Comparison of ENCODE assay signal across 9 cellular contexts in genomic region chr18:25230658-25231326, GRCh38.
DNase-seq lines count a peak whose midpoint lies in the region; ATAC-seq and TF ChIP-seq lines count a peak whose summit lies in the region.
"Had no signal": no experiment of that assay in that cellular context is flagged by ENCODE, and none has a peak within 500 bp of the region (broad histone marks: within the 10 kb centered on the region; RNA-seq: fewer than 3 reads in every experiment).

No MANE protein-coding gene starts in this region.

- H3K9ac ChIP-seq in SK-N-SH = no peak overlapping the region
- H3K9ac ChIP-seq in mesendoderm (ENCODE audit: low read length) = no peak overlapping the region

- H4K8ac ChIP-seq in mesendoderm (ENCODE audit: low read depth, low read length) = no peak overlapping the region

- H3K4me1 ChIP-seq in SK-N-SH (ENCODE audit: control insufficient read depth in 1 of 2, insufficient read depth in 2 of 2, low read depth in 1 of 2, low read length in 1 of 2) (peaks cover 0 to 13% of the 10 kb centered on the region in 2 experiments; a peak in 2 of 4 replicates), mesendoderm (ENCODE audit: control insufficient read depth, low read depth, low read length) (peaks cover 12% of the 10 kb centered on the region)
- H3K4me1 ChIP-seq: A549 had no signal

- no peak overlapping the region for H2BK15ac ChIP-seq in mesendoderm (replicated peaks; ENCODE audit: low read depth)

- TF ChIP-seq CTCF in SK-N-SH (IDR thresholded peaks at IDR 0.05) (no peak), coronary artery (IDR thresholded peaks at IDR 0.05) (no peak)

- peaks cover 4% of the 10 kb centered on the region for H3F3A ChIP-seq in SK-N-SH (replicated peaks; ENCODE audit: insufficient read depth)

- no peak overlapping the region for H3K27ac ChIP-seq in SK-N-SH (ENCODE audit: low read depth in 2 of 2, low read length in 1 of 2)
- peak overlapping the region in 1 of 2 donors; percentile 75 for H3K27ac ChIP-seq in coronary artery
- no peak overlapping the region for H3K27ac ChIP-seq in mesendoderm (ENCODE audit: low read depth, low read length)
- H3K27ac ChIP-seq: A549 had no signal

- no peak overlapping the region for H2AK5ac ChIP-seq in mesendoderm (ENCODE audit: low read length)

- peak overlapping the region; percentile 26 for H2BK5ac ChIP-seq in mesendoderm (ENCODE audit: low read length)

- H3K79me1 ChIP-seq in mesendoderm (ENCODE audit: low read length) = no peaks in the 10 kb centered on the region

- peak overlapping the region; percentile 1 for H3K18ac ChIP-seq in mesendoderm (ENCODE audit: low read length)

- H3K36me3 Mint-ChIP-seq in T-helper 17 cell (ENCODE audit: low read depth) = no peaks in the 10 kb centered on the region

- H3K27me3 ChIP-seq in SK-N-SH (ENCODE audit: insufficient read depth) (no peaks in the 10 kb centered on the region), mesendoderm (ENCODE audit: insufficient read depth, low read length, poor library complexity) (no peaks in the 10 kb centered on the region)

- ATAC-seq in SK-N-SH treated with all-trans-retinoic acid at 6 μM for 48 hours = no peak; the same call in none of the 3 replicates
- ATAC-seq in HG03159 (IDR thresholded peaks at IDR 0.05; ENCODE audit: unreplicated experiment) = no peak
- ATAC-seq in T-helper 17 cell = no peak
- ATAC-seq: A549 had no signal

- H2BK120ac ChIP-seq in mesendoderm (ENCODE audit: low read depth, low read length) = no peak overlapping the region

- no peaks in the 10 kb centered on the region for H3K4me1 Mint-ChIP-seq in T-helper 17 cell

- no peaks in the 10 kb centered on the region for H3K79me2 ChIP-seq in SK-N-SH (ENCODE audit: insufficient read depth)
- no peaks in the 10 kb centered on the region for H3K79me2 ChIP-seq in mesendoderm (ENCODE audit: control insufficient read depth, insufficient read depth, low read length)

- H3K4me3 ChIP-seq in SK-N-SH (ENCODE audit: low read depth in 2 of 2, low read length in 1 of 2) (no peak overlapping the region), coronary artery (peak overlapping the region; percentile 24), mesendoderm (ENCODE audit: low read length) (no peak overlapping the region)
- H3K4me3 ChIP-seq: A549 had no signal

- H2AFZ ChIP-seq in SK-N-SH (ENCODE audit: low read depth) = no peak overlapping the region

- TF ChIP-seq EP300 in SK-N-SH (IDR thresholded peaks at IDR 0.05; ENCODE audit: borderline replicate concordance in 1 of 2, low read depth in 1 of 2, low read length in 1 of 2) = no peak

- no peak overlapping the region for H3K56ac ChIP-seq in mesendoderm (ENCODE audit: low read length)

- DNase-seq in SK-N-SH (no peak), coronary artery (ENCODE audit: low spot score) (peak; percentile 85), mesendoderm (no peak), DMS153 treated with DMSO at 0.1 percent for 48 hours (lab: John Stamatoyannopoulos, UW; ENCODE audit: unreplicated experiment) (no peak), NCI-H187 treated with DMSO at 0.1 percent for 48 hours (lab: John Stamatoyannopoulos, UW) (no peak), T-helper 17 cell (no peak)

- POLR2A ChIA-PET in SK-N-SH (lab: Yijun Ruan, JAX) = no interaction called here

- no peak overlapping the region for H4K5ac ChIP-seq in mesendoderm (ENCODE audit: low read length)

- no peak overlapping the region for H3K27ac Mint-ChIP-seq in T-helper 17 cell

- peaks cover 14% of the 10 kb centered on the region for H3K27me3 Mint-ChIP-seq in T-helper 17 cell

- no peak overlapping the region for H3K23ac ChIP-seq in mesendoderm (ENCODE audit: low read length)

- H3K4me3 Mint-ChIP-seq in T-helper 17 cell = no peak overlapping the region

- H3K36me3 ChIP-seq in SK-N-SH (replicated peaks in 1 of 2; ENCODE audit: control insufficient read depth in 1 of 2, insufficient read depth in 2 of 2, low read length in 1 of 2) (peaks cover 0 to 16% of the 10 kb centered on the region in 2 experiments), mesendoderm (ENCODE audit: control insufficient read depth, insufficient read depth, low read length) (peaks cover 2% of the 10 kb centered on the region)

- no peak overlapping the region for H3K4ac ChIP-seq in mesendoderm (ENCODE audit: low read depth, low read length)

- 80% methylated on average over 10 of the region's 10 CpGs for WGBS in SK-N-SH (ENCODE audit: low lambda C conversion rate)
- WGBS in mesendoderm (ENCODE audit: extremely low coverage, insufficient coverage, low lambda C conversion rate) = no CpG with 5 or more reads among the region's 10 CpGs

- no peak for TF ChIP-seq RAD21 in SK-N-SH (IDR thresholded peaks at IDR 0.05; ENCODE audit: low read length)

- H3K4me2 ChIP-seq in SK-N-SH (peak overlapping the region; percentile 38; the same call in 1 of the 2 replicates), mesendoderm (ENCODE audit: low read length) (no peak overlapping the region)
- H3K4me2 ChIP-seq: A549 had no signal

- H4K20me1 ChIP-seq in SK-N-SH (ENCODE audit: insufficient read depth) = no peaks in the 10 kb centered on the region

- H3K9me3 ChIP-seq in SK-N-SH (no peaks in the 10 kb centered on the region), T-helper 17 cell (ENCODE audit: control insufficient read depth, low read length, poor library complexity, severe bottlenecking) (no peaks in the 10 kb centered on the region)
- H3K9me3 ChIP-seq: A549 had no signal

- CTCF ChIA-PET in SK-N-SH (lab: Yijun Ruan, JAX) = no interaction called here

- H3K9me2 ChIP-seq in SK-N-SH = no peaks in the 10 kb centered on the region

TF ChIP-seq in SK-N-SH, 30 proteins besides CTCF, POLR2A, EP300 and RAD21:
- TF ChIP-seq ELF1 (IDR thresholded peaks at IDR 0.05) (no peak), FOSL2 (IDR thresholded peaks at IDR 0.05; ENCODE audit: borderline replicate concordance, low read depth) (no peak), FOXJ3 (CRISPR knock-in tag; IDR thresholded peaks at IDR 0.05) (no peak), NRF1 (IDR thresholded peaks at IDR 0.05; ENCODE audit: low read depth, low read length) (no peak), NFIC (IDR thresholded peaks at IDR 0.05; ENCODE audit: borderline replicate concordance) (no peak), EZH2phosphoT487 (IDR thresholded peaks at IDR 0.05; ENCODE audit: borderline replicate concordance, low read depth) (no peak), CHD2 (IDR thresholded peaks at IDR 0.05; ENCODE audit: low read length, partially characterized antibody) (no peak), USF1 (IDR thresholded peaks at IDR 0.05; ENCODE audit: borderline replicate concordance, low read depth) (no peak), TEAD4 (IDR thresholded peaks at IDR 0.05; ENCODE audit: borderline replicate concordance, insufficient read depth) (no peak), MEF2A (IDR thresholded peaks at IDR 0.05; ENCODE audit: borderline replicate concordance, low read depth) (no peak)

TF ChIP-seq in SK-N-SH treated with all-trans-retinoic acid at 6 μM for 48 hours, 23 proteins besides CTCF, POLR2A, EP300 and RAD21 (continues in another document):
- TF ChIP-seq RARB (CRISPR knock-in tag; IDR thresholded peaks at IDR 0.05) (no peak), TOX (CRISPR knock-in tag; IDR thresholded peaks at IDR 0.05; ENCODE audit: borderline replicate concordance) (no peak), ZNF8 (CRISPR knock-in tag; IDR thresholded peaks at IDR 0.05) (no peak), CSRNP3 (CRISPR knock-in tag; IDR thresholded peaks at IDR 0.05) (no peak), BACH2 (CRISPR knock-in tag; IDR thresholded peaks at IDR 0.05; ENCODE audit: borderline replicate concordance) (no peak), ZNF70 (CRISPR knock-in tag; IDR thresholded peaks at IDR 0.05) (no peak), ZC3H10 (CRISPR knock-in tag; IDR thresholded peaks at IDR 0.05) (no peak), GLIS3 (CRISPR knock-in tag; IDR thresholded peaks at IDR 0.05) (no peak), ESRRG (CRISPR knock-in tag; IDR thresholded peaks at IDR 0.05) (no peak), CREB5 (CRISPR knock-in tag; IDR thresholded peaks at IDR 0.05; ENCODE audit: low read depth) (no peak), ZFP3 (CRISPR knock-in tag; IDR thresholded peaks at IDR 0.05) (no peak), TCF4 (CRISPR knock-in tag; IDR thresholded peaks at IDR 0.05; ENCODE audit: borderline replicate concordance) (no peak), PPARA (CRISPR knock-in tag; IDR thresholded peaks at IDR 0.05; ENCODE audit: borderline replicate concordance) (no peak), ISL1 (CRISPR knock-in tag; IDR thresholded peaks at IDR 0.05) (no peak), SNAI2 (CRISPR knock-in tag; IDR thresholded peaks at IDR 0.05) (no peak)
